9 cellular contexts compared by ENCODE assay signal in the genomic region with DNA sequence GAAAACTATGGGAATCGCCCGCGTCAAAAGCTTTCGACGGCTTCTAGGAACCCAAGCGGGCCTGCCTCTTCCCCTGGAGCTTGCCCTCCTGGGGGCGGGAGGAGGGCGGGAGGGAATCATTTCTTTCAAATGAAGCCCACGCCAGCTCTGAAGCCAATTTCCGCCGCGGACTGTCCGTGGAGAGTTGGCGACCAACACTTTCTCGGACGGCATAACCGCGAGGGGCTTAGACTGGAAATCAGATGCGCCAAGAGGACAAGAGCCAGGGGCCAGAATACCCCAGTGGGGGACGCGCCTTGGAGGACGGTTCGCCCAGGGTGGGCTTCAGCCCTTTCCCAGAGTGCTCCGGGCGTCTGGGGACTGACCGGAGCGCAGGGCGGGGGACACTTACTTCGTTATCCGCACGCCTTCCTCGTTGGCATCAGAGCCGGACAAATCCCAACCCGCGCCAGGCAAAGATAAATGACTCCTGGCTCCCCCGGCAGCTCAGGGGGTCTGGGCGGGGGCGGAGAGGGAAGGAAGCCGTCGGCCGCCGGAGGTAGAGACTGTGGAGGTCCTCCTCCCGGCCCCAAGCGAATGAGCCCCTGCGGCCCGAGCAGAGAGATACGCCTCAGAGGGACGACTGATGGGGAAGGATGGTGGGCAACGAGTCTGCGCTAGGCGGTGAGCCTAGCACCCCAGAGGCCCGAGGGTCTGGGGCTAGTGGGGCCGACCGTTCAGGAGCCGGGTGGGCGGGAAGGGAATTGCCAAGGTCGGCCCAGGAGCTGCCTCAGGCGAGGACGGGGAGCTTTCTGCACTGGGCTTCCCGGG. TPM values are rescaled to one million over a fixed set of nuclear protein-coding genes. Genes with fewer than 3 reads are reported as not detected.
DNase-seq lines count a peak whose midpoint lies in the region; ATAC-seq lines count a peak whose summit lies in the region.
"Had no signal": no experiment of that assay in that cellular context is flagged by ENCODE, and none has a peak within 500 bp of the region (broad histone marks: within the 10 kb centered on the region; RNA-seq: fewer than 3 reads in every experiment).

No MANE protein-coding gene starts in this region.

- peaks cover 61% of the 10 kb centered on the region for H3K27me3 Mint-ChIP-seq in activated T-helper 1 cell treated with anti-CD3 and anti-CD28 coated beads, Interleukin-12 subunit alpha, Interleukin-12 subunit beta, Interleukin-2, Interleukin-4 antibody, amounts not matched to agents 30 ng/mL and 10 ng/mL and 1 ng/mL, durations not matched to agents 14 hours and 24 hours and 36 hours (ENCODE audit: insufficient read depth)

- intact Hi-C loops in activated T-helper 1 cell treated with anti-CD3 and anti-CD28 coated beads, Interleukin-12 subunit alpha, Interleukin-12 subunit beta, Interleukin-2, Interleukin-4 antibody, amounts not matched to agents 30 ng/mL and 10 ng/mL and 1 ng/mL, durations not matched to agents 14 hours and 24 hours and 36 hours (cut with micrococcal nuclease): no loop called here

- no peak for ATAC-seq in stimulated activated effector memory CD8-positive, alpha-beta T cell treated with anti-CD3 and anti-CD28 coated beads, Interleukin-12 subunit alpha, Interleukin-12 subunit beta, amount 100 ng/mL, for 72 hours
- no peak for ATAC-seq in GM21381 (IDR thresholded peaks at IDR 0.05; ENCODE audit: unreplicated experiment)

- peaks cover 13% of the 10 kb centered on the region for H3K4me1 Mint-ChIP-seq in activated T-helper 1 cell treated with anti-CD3 and anti-CD28 coated beads, Interleukin-12 subunit alpha, Interleukin-12 subunit beta, Interleukin-2, Interleukin-4 antibody, amounts not matched to agents 30 ng/mL and 10 ng/mL and 1 ng/mL, durations not matched to agents 14 hours and 24 hours and 36 hours (ENCODE audit: low read depth)
- peaks cover 11% of the 10 kb centered on the region for H3K4me1 Mint-ChIP-seq in stimulated activated effector memory CD8-positive, alpha-beta T cell treated with anti-CD3 and anti-CD28 coated beads, Interleukin-12 subunit alpha, Interleukin-12 subunit beta, amount 100 ng/mL, for 72 hours

- peaks cover 4% of the 10 kb centered on the region for H3K36me3 Mint-ChIP-seq in activated T-helper 1 cell treated with anti-CD3 and anti-CD28 coated beads, Interleukin-12 subunit alpha, Interleukin-12 subunit beta, Interleukin-2, Interleukin-4 antibody, amounts not matched to agents 30 ng/mL and 10 ng/mL and 1 ng/mL, durations not matched to agents 14 hours and 24 hours and 36 hours (ENCODE audit: low read depth)
- peaks cover 5% of the 10 kb centered on the region for H3K36me3 Mint-ChIP-seq in stimulated activated effector memory CD8-positive, alpha-beta T cell treated with anti-CD3 and anti-CD28 coated beads, Interleukin-12 subunit alpha, Interleukin-12 subunit beta, amount 100 ng/mL, for 72 hours

- no peaks in the 10 kb centered on the region for H3K9me3 ChIP-seq in iPS-15b (ENCODE audit: control insufficient read depth, insufficient read depth, low read length)

- peak; percentile 4 for DNase-seq in activated CD4-positive, alpha-beta T cell treated with anti-CD3 and anti-CD28 coated beads for 48 hours
- no peak for DNase-seq in activated CD4-positive, alpha-beta T cell treated with anti-CD3 and anti-CD28 coated beads for 1 hour
- no peak for DNase-seq in activated T-helper 1 cell treated with anti-CD3 and anti-CD28 coated beads, Interleukin-12 subunit alpha, Interleukin-12 subunit beta, Interleukin-2, Interleukin-4 antibody, amounts not matched to agents 30 ng/mL and 10 ng/mL and 1 ng/mL, durations not matched to agents 14 hours and 24 hours and 36 hours (ENCODE audit: low spot score)
- DNase-seq in stimulated activated effector memory CD8-positive, alpha-beta T cell treated with anti-CD3 and anti-CD28 coated beads, Interleukin-12 subunit alpha, Interleukin-12 subunit beta, amount 100 ng/mL, for 72 hours (ENCODE audit: low spot score in 2 of 2): no peak
- DNase-seq in SK-N-DZ (ENCODE audit: low spot score): no peak
- no peak for DNase-seq in medulla oblongata (ENCODE audit: extremely low spot score)
- DNase-seq: amniotic stem cell had no signal

- H3K4me3 ChIP-seq in iPS-15b (ENCODE audit: low read depth, low read length): peak overlapping the region; percentile 66

- peaks cover 5% of the 10 kb centered on the region for H3K4me1 ChIP-seq in iPS-15b (ENCODE audit: control insufficient read depth, insufficient read depth, low read length)

- H3K9me3 Mint-ChIP-seq in activated T-helper 1 cell treated with anti-CD3 and anti-CD28 coated beads, Interleukin-12 subunit alpha, Interleukin-12 subunit beta, Interleukin-2, Interleukin-4 antibody, amounts not matched to agents 30 ng/mL and 10 ng/mL and 1 ng/mL, durations not matched to agents 14 hours and 24 hours and 36 hours: peaks cover 4% of the 10 kb centered on the region
- no peaks in the 10 kb centered on the region for H3K9me3 Mint-ChIP-seq in stimulated activated effector memory CD8-positive, alpha-beta T cell treated with anti-CD3 and anti-CD28 coated beads, Interleukin-12 subunit alpha, Interleukin-12 subunit beta, amount 100 ng/mL, for 72 hours

- H3K27me3 ChIP-seq in iPS-15b (ENCODE audit: control insufficient read depth, insufficient read depth, low read length): peaks cover 67% of the 10 kb centered on the region

- no peak overlapping the region for H3K4me3 Mint-ChIP-seq in activated T-helper 1 cell treated with anti-CD3 and anti-CD28 coated beads, Interleukin-12 subunit alpha, Interleukin-12 subunit beta, Interleukin-2, Interleukin-4 antibody, amounts not matched to agents 30 ng/mL and 10 ng/mL and 1 ng/mL, durations not matched to agents 14 hours and 24 hours and 36 hours
- peak overlapping the region; percentile 41 for H3K4me3 Mint-ChIP-seq in stimulated activated effector memory CD8-positive, alpha-beta T cell treated with anti-CD3 and anti-CD28 coated beads, Interleukin-12 subunit alpha, Interleukin-12 subunit beta, amount 100 ng/mL, for 72 hours

- no peak overlapping the region for H3K9ac ChIP-seq in iPS-15b (ENCODE audit: low read depth, low read length)

- no peaks in the 10 kb centered on the region for H3K36me3 ChIP-seq in iPS-15b (ENCODE audit: control insufficient read depth, insufficient read depth, low read length)

- peak overlapping the region; percentile 58 for H3K27ac Mint-ChIP-seq in activated T-helper 1 cell treated with anti-CD3 and anti-CD28 coated beads, Interleukin-12 subunit alpha, Interleukin-12 subunit beta, Interleukin-2, Interleukin-4 antibody, amounts not matched to agents 30 ng/mL and 10 ng/mL and 1 ng/mL, durations not matched to agents 14 hours and 24 hours and 36 hours
- H3K27ac Mint-ChIP-seq in stimulated activated effector memory CD8-positive, alpha-beta T cell treated with anti-CD3 and anti-CD28 coated beads, Interleukin-12 subunit alpha, Interleukin-12 subunit beta, amount 100 ng/mL, for 72 hours: no peak overlapping the region

RNA-seq across cellular contexts. Expression of gene SATB2, which starts 4.6 kb away (rescaled TPM):
- 0.02 TPM in 1 of 2 replicates, not detected in the other for total RNA-seq in activated T-helper 1 cell treated with anti-CD3 and anti-CD28 coated beads, Interleukin-12 subunit alpha, Interleukin-12 subunit beta, Interleukin-2, Interleukin-4 antibody, amounts not matched to agents 30 ng/mL and 10 ng/mL and 1 ng/mL, durations not matched to agents 14 hours and 24 hours and 36 hours
- 13.0 and 13.4 TPM in 2 replicates for polyA plus RNA-seq in SK-N-DZ (2014; cell fraction: cytosol; rRNA removed)
- polyA plus RNA-seq in SK-N-DZ (2014; cell fraction: nucleus; rRNA removed): 21.5 and 28.5 TPM in 2 replicates
